1 cellular context compared by ENCODE assay signal in the genomic region with DNA sequence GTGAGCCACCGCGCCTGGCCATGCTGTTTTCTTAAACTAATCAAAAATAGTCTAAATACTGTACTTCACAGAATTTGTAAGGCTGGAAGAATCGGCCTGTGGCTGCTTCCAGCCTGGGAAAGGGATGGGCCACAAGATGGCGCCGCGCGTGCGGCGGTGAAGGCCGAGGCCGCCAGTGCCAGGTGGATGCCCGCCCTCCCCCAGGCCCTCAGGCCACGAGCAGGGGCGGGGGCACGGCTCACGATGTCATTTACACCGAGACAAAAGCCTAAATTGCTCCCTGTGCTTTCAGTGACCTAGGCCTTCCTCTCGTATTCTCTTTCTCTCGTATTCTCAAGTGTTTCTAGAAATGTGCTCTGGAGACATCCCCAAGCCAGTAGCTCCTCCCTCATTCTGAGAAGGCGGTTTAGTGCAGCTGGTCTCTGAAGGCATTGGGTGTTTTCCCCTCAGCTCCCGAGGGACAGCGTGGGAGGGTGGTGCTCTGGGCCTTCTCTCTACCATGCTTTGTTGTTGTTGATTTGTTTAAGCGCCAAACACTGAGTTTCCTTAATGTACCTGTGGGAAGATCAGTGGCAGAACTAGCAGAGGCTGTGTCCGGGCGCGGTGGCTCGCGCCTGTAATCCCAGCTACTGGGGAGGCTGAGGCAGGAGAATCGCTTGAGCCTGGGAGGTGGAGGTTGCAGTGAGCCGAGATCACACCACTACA.
TF ChIP-seq lines count a peak whose summit lies in the region.

No MANE protein-coding gene starts in this region.

TF ChIP-seq in GM12878, 131 proteins besides CTCF, POLR2A, EP300 and RAD21 (continued from another document and continues in another):
- TF ChIP-seq, protein P1, sequence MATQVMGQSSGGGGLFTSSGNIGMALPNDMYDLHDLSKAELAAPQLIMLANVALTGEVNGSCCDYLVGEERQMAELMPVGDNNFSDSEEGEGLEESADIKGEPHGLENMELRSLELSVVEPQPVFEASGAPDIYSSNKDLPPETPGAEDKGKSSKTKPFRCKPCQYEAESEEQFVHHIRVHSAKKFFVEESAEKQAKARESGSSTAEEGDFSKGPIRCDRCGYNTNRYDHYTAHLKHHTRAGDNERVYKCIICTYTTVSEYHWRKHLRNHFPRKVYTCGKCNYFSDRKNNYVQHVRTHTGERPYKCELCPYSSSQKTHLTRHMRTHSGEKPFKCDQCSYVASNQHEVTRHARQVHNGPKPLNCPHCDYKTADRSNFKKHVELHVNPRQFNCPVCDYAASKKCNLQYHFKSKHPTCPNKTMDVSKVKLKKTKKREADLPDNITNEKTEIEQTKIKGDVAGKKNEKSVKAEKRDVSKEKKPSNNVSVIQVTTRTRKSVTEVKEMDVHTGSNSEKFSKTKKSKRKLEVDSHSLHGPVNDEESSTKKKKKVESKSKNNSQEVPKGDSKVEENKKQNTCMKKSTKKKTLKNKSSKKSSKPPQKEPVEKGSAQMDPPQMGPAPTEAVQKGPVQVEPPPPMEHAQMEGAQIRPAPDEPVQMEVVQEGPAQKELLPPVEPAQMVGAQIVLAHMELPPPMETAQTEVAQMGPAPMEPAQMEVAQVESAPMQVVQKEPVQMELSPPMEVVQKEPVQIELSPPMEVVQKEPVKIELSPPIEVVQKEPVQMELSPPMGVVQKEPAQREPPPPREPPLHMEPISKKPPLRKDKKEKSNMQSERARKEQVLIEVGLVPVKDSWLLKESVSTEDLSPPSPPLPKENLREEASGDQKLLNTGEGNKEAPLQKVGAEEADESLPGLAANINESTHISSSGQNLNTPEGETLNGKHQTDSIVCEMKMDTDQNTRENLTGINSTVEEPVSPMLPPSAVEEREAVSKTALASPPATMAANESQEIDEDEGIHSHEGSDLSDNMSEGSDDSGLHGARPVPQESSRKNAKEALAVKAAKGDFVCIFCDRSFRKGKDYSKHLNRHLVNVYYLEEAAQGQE (IDR thresholded peaks at IDR 0.05; ENCODE audit: low read depth, low read length): 0 out of 2 replicates have a peak, but pooled peaks have one; percentile 22
- TF ChIP-seq PML (IDR thresholded peaks at IDR 0.05; ENCODE audit: low read length) (no peak), WRNIP1 (IDR thresholded peaks at IDR 0.05; ENCODE audit: borderline replicate concordance, low read depth, low read length) (no peak), ZNF274 (IDR thresholded peaks at IDR 0.05; ENCODE audit: insufficient read depth, insufficient read length) (no peak), RELA (IDR thresholded peaks at IDR 0.05; ENCODE audit: borderline replicate concordance, partially characterized antibody) (peak; percentile 87), RUNX3 (IDR thresholded peaks at IDR 0.05; ENCODE audit: low read length) (peak; percentile 84), POLR2AphosphoS2 (IDR thresholded peaks at IDR 0.05; ENCODE audit: low read depth, low read length) (no peak), HDGF (IDR thresholded peaks at IDR 0.05) (peak; percentile 78), CBX3 (IDR thresholded peaks at IDR 0.05; ENCODE audit: borderline replicate concordance, low read depth) (no peak), ZNF384 (IDR thresholded peaks at IDR 0.05; ENCODE audit: borderline replicate concordance, low read depth, low read length) (peak; percentile 93; the same call in 1 of the 2 replicates), POLR2AphosphoS5 (IDR thresholded peaks at IDR 0.05; ENCODE audit: low read length) (peak; percentile 60; the same call in 1 of the 2 replicates), NR2C2 (IDR thresholded peaks at IDR 0.05; ENCODE audit: borderline replicate concordance, control insufficient read depth, insufficient read length, low read depth) (no peak), YBX1 (IDR thresholded peaks at IDR 0.05) (peak; percentile 83; the same call in 1 of the 2 replicates), IRF4 (IDR thresholded peaks at IDR 0.05; ENCODE audit: low read depth, low read length) (no peak), NFIC (IDR thresholded peaks at IDR 0.05; ENCODE audit: low read depth, low read length) (peak; percentile 81), CHD2 (IDR thresholded peaks at IDR 0.05; ENCODE audit: borderline replicate concordance, low read depth, low read length) (no peak), RAD51 (IDR thresholded peaks at IDR 0.05) (no peak), SMAD5 (IDR thresholded peaks at IDR 0.05; ENCODE audit: low read depth) (no peak), CREM (IDR thresholded peaks at IDR 0.05; ENCODE audit: low read depth) (peak; percentile 82), ZNF24 (IDR thresholded peaks at IDR 0.05) (no peak), HCFC1 (IDR thresholded peaks at IDR 0.05; ENCODE audit: low read length) (no peak)
- TF ChIP-seq, protein P2, sequence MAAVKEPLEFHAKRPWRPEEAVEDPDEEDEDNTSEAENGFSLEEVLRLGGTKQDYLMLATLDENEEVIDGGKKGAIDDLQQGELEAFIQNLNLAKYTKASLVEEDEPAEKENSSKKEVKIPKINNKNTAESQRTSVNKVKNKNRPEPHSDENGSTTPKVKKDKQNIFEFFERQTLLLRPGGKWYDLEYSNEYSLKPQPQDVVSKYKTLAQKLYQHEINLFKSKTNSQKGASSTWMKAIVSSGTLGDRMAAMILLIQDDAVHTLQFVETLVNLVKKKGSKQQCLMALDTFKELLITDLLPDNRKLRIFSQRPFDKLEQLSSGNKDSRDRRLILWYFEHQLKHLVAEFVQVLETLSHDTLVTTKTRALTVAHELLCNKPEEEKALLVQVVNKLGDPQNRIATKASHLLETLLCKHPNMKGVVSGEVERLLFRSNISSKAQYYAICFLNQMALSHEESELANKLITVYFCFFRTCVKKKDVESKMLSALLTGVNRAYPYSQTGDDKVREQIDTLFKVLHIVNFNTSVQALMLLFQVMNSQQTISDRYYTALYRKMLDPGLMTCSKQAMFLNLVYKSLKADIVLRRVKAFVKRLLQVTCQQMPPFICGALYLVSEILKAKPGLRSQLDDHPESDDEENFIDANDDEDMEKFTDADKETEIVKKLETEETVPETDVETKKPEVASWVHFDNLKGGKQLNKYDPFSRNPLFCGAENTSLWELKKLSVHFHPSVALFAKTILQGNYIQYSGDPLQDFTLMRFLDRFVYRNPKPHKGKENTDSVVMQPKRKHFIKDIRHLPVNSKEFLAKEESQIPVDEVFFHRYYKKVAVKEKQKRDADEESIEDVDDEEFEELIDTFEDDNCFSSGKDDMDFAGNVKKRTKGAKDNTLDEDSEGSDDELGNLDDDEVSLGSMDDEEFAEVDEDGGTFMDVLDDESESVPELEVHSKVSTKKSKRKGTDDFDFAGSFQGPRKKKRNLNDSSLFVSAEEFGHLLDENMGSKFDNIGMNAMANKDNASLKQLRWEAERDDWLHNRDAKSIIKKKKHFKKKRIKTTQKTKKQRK (IDR thresholded peaks at IDR 0.05; ENCODE audit: low read depth, low read length): no peak
- TF ChIP-seq, protein P3, sequence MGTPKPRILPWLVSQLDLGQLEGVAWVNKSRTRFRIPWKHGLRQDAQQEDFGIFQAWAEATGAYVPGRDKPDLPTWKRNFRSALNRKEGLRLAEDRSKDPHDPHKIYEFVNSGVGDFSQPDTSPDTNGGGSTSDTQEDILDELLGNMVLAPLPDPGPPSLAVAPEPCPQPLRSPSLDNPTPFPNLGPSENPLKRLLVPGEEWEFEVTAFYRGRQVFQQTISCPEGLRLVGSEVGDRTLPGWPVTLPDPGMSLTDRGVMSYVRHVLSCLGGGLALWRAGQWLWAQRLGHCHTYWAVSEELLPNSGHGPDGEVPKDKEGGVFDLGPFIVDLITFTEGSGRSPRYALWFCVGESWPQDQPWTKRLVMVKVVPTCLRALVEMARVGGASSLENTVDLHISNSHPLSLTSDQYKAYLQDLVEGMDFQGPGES (IDR thresholded peaks at IDR 0.05): no peak
- TF ChIP-seq, protein P4, sequence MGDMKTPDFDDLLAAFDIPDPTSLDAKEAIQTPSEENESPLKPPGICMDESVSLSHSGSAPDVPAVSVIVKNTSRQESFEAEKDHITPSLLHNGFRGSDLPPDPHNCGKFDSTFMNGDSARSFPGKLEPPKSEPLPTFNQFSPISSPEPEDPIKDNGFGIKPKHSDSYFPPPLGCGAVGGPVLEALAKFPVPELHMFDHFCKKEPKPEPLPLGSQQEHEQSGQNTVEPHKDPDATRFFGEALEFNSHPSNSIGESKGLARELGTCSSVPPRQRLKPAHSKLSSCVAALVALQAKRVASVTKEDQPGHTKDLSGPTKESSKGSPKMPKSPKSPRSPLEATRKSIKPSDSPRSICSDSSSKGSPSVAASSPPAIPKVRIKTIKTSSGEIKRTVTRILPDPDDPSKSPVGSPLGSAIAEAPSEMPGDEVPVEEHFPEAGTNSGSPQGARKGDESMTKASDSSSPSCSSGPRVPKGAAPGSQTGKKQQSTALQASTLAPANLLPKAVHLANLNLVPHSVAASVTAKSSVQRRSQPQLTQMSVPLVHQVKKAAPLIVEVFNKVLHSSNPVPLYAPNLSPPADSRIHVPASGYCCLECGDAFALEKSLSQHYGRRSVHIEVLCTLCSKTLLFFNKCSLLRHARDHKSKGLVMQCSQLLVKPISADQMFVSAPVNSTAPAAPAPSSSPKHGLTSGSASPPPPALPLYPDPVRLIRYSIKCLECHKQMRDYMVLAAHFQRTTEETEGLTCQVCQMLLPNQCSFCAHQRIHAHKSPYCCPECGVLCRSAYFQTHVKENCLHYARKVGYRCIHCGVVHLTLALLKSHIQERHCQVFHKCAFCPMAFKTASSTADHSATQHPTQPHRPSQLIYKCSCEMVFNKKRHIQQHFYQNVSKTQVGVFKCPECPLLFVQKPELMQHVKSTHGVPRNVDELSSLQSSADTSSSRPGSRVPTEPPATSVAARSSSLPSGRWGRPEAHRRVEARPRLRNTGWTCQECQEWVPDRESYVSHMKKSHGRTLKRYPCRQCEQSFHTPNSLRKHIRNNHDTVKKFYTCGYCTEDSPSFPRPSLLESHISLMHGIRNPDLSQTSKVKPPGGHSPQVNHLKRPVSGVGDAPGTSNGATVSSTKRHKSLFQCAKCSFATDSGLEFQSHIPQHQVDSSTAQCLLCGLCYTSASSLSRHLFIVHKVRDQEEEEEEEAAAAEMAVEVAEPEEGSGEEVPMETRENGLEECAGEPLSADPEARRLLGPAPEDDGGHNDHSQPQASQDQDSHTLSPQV (IDR thresholded peaks at IDR 0.05): no peak
- TF ChIP-seq, protein P5, sequence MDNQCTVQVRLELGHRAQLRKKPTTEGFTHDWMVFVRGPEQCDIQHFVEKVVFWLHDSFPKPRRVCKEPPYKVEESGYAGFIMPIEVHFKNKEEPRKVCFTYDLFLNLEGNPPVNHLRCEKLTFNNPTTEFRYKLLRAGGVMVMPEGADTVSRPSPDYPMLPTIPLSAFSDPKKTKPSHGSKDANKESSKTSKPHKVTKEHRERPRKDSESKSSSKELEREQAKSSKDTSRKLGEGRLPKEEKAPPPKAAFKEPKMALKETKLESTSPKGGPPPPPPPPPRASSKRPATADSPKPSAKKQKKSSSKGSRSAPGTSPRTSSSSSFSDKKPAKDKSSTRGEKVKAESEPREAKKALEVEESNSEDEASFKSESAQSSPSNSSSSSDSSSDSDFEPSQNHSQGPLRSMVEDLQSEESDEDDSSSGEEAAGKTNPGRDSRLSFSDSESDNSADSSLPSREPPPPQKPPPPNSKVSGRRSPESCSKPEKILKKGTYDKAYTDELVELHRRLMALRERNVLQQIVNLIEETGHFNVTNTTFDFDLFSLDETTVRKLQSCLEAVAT (IDR thresholded peaks at IDR 0.05): no peak; the same call in 1 of the 2 replicates
- TF ChIP-seq, protein P6, sequence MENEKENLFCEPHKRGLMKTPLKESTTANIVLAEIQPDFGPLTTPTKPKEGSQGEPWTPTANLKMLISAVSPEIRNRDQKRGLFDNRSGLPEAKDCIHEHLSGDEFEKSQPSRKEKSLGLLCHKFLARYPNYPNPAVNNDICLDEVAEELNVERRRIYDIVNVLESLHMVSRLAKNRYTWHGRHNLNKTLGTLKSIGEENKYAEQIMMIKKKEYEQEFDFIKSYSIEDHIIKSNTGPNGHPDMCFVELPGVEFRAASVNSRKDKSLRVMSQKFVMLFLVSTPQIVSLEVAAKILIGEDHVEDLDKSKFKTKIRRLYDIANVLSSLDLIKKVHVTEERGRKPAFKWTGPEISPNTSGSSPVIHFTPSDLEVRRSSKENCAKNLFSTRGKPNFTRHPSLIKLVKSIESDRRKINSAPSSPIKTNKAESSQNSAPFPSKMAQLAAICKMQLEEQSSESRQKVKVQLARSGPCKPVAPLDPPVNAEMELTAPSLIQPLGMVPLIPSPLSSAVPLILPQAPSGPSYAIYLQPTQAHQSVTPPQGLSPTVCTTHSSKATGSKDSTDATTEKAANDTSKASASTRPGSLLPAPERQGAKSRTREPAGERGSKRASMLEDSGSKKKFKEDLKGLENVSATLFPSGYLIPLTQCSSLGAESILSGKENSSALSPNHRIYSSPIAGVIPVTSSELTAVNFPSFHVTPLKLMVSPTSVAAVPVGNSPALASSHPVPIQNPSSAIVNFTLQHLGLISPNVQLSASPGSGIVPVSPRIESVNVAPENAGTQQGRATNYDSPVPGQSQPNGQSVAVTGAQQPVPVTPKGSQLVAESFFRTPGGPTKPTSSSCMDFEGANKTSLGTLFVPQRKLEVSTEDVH (IDR thresholded peaks at IDR 0.05; ENCODE audit: low read depth, partially characterized antibody): no peak
- TF ChIP-seq, protein P7, sequence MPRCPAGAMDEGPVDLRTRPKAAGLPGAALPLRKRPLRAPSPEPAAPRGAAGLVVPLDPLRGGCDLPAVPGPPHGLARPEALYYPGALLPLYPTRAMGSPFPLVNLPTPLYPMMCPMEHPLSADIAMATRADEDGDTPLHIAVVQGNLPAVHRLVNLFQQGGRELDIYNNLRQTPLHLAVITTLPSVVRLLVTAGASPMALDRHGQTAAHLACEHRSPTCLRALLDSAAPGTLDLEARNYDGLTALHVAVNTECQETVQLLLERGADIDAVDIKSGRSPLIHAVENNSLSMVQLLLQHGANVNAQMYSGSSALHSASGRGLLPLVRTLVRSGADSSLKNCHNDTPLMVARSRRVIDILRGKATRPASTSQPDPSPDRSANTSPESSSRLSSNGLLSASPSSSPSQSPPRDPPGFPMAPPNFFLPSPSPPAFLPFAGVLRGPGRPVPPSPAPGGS (IDR thresholded peaks at IDR 0.05; ENCODE audit: borderline replicate concordance, insufficient read depth, low read depth, low read length, poor library complexity, severe bottlenecking): peak; percentile 96
- TF ChIP-seq, protein P8, sequence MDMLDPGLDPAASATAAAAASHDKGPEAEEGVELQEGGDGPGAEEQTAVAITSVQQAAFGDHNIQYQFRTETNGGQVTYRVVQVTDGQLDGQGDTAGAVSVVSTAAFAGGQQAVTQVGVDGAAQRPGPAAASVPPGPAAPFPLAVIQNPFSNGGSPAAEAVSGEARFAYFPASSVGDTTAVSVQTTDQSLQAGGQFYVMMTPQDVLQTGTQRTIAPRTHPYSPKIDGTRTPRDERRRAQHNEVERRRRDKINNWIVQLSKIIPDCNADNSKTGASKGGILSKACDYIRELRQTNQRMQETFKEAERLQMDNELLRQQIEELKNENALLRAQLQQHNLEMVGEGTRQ (IDR thresholded peaks at IDR 0.05; ENCODE audit: borderline replicate concordance, low read depth, low read length): no peak
- TF ChIP-seq, protein P9, sequence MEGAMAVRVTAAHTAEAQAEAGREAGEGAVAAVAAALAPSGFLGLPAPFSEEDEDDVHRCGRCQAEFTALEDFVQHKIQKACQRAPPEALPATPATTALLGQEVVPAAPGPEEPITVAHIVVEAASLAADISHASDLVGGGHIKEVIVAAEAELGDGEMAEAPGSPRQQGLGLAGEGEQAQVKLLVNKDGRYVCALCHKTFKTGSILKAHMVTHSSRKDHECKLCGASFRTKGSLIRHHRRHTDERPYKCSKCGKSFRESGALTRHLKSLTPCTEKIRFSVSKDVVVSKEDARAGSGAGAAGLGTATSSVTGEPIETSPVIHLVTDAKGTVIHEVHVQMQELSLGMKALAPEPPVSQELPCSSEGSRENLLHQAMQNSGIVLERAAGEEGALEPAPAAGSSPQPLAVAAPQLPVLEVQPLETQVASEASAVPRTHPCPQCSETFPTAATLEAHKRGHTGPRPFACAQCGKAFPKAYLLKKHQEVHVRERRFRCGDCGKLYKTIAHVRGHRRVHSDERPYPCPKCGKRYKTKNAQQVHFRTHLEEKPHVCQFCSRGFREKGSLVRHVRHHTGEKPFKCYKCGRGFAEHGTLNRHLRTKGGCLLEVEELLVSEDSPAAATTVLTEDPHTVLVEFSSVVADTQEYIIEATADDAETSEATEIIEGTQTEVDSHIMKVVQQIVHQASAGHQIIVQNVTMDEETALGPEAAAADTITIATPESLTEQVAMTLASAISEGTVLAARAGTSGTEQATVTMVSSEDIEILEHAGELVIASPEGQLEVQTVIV (IDR thresholded peaks at IDR 0.05; ENCODE audit: borderline replicate concordance, partially characterized antibody): no peak
